ENCODE assay signal across 8 cellular contexts in genomic region chr19:52270266-52270885, GRCh38.
DNase-seq lines count a peak whose midpoint lies in the region; ATAC-seq, FAIRE-seq and TF ChIP-seq lines count a peak whose summit lies in the region.

No MANE protein-coding gene starts in this region.

- peak; percentile 59 for FAIRE-seq in GM19239 (lab: Jason Lieb, UNC)

- H3K36me3 ChIP-seq in RWPE2 (ENCODE audit: low read depth) (peaks cover 34% of the 10 kb centered on the region), mucosa of rectum (ENCODE audit: control insufficient read depth in 2 of 2, insufficient read depth in 2 of 2, low read length in 2 of 2) (peaks cover 15 to 16% of the 10 kb centered on the region in 2 donors)

- peak overlapping the region; percentile 99 to 100 for H3K9ac ChIP-seq in mucosa of rectum (ENCODE audit: low read depth in 1 of 2, low read length in 2 of 2)

- H3K27ac ChIP-seq in RWPE2 (ENCODE audit: poor library complexity, severe bottlenecking), result peak overlapping the region; percentile 62
- H3K27ac ChIP-seq in mucosa of rectum (ENCODE audit: low read depth in 2 of 2, low read length in 2 of 2), result peak overlapping the region; percentile 98 to 99

- DNase-seq in AML-193 (lab: John Stamatoyannopoulos, UW) (peak; percentile 15 to 29), GM19239 (ENCODE audit: insufficient read length, low spot score) (peak; percentile 16), RWPE2 (ENCODE audit: low spot score) (no peak), ecto neural progenitor cell (ENCODE audit: low spot score) (peak; percentile 48), 8988T (no peak), NCI-H187 treated with DMSO at 0.1 percent for 48 hours (lab: John Stamatoyannopoulos, UW) (no peak)

- no peaks in the 10 kb centered on the region for H3K9me3 ChIP-seq in RWPE2 (ENCODE audit: severe bottlenecking)
- peaks cover 0 to 5% of the 10 kb centered on the region in 2 donors for H3K9me3 ChIP-seq in mucosa of rectum (ENCODE audit: control insufficient read depth in 2 of 2, low read length in 2 of 2)

- no peaks in the 10 kb centered on the region for H3K27me3 ChIP-seq in RWPE2 (ENCODE audit: insufficient read depth, poor library complexity, severe bottlenecking)
- no peaks in the 10 kb centered on the region for H3K27me3 ChIP-seq in mucosa of rectum (ENCODE audit: control insufficient read depth in 2 of 2, insufficient read depth in 2 of 2, low read length in 2 of 2)

- peak overlapping the region; percentile 91 for H3K4me3 ChIP-seq in RWPE2 (ENCODE audit: severe bottlenecking)
- H3K4me3 ChIP-seq in mucosa of rectum (ENCODE audit: low read length in 2 of 2), result peak overlapping the region; percentile 95 to 96

- ATAC-seq in RWPE2 (ENCODE audit: low read depth), result 0 out of 3 replicates have a peak, but pooled peaks have one; percentile 5
- no peak for ATAC-seq in HG02610 (IDR thresholded peaks at IDR 0.05; ENCODE audit: unreplicated experiment)

- H3K4me1 ChIP-seq in RWPE2 (ENCODE audit: insufficient read depth, poor library complexity, severe bottlenecking) (no peaks in the 10 kb centered on the region), mucosa of rectum (ENCODE audit: control insufficient read depth in 2 of 2, insufficient read depth in 2 of 2, low read length in 2 of 2) (peaks cover 0 to 9% of the 10 kb centered on the region in 2 donors)

- TF ChIP-seq CTCF in RWPE2 (IDR thresholded peaks at IDR 0.05; ENCODE audit: poor library complexity, severe bottlenecking), result no peak

Comparison
In these comparisons a context has a peak if more than half of its experiments do, and no peak if none do; other contexts are left out.
1. DNase-seq: peak in AML-193 (2 of 2), GM19239 (single experiment) and ecto neural progenitor cell (single experiment); none in RWPE2 (single experiment), 8988T (single experiment) and NCI-H187 treated with DMSO at 0.1 percent for 48 hours (single experiment).